1 cellular context compared by ENCODE assay signal in genomic region chr17:44556114-44556853, GRCh38.
TF ChIP-seq lines count a peak whose summit lies in the region.

No MANE protein-coding gene starts in this region.

TF ChIP-seq in H1, 55 proteins besides CTCF, POLR2A, EP300 and RAD21 (continued from another document):
- TF ChIP-seq ATF2 (IDR thresholded peaks at IDR 0.05; ENCODE audit: low read length): peak; percentile 11; the same call in 1 of the 2 replicates
- TF ChIP-seq PHF8 (conservative IDR thresholded peaks at IDR 0.05; ENCODE audit: low read depth, low read length): no peak
- 0 out of 2 replicates have a peak, but pooled peaks have one; percentile 37 for TF ChIP-seq SUZ12 (IDR thresholded peaks at IDR 0.05; ENCODE audit: low read length)
- TF ChIP-seq GTF2F1 (IDR thresholded peaks at IDR 0.05; ENCODE audit: borderline replicate concordance, low read depth, low read length): 0 out of 2 replicates have a peak, but pooled peaks have one; percentile 39
- TF ChIP-seq BACH1 (IDR thresholded peaks at IDR 0.05; ENCODE audit: low read length): no peak
- no peak for TF ChIP-seq HDAC6 (IDR thresholded peaks at IDR 0.05; ENCODE audit: low read depth, low read length)
- peak; percentile 3; the same call in 1 of the 2 replicates for TF ChIP-seq JUND (IDR thresholded peaks at IDR 0.05; ENCODE audit: low read length)
- 0 out of 2 replicates have a peak, but pooled peaks have one; percentile 54 for TF ChIP-seq MAX (IDR thresholded peaks at IDR 0.05)
- peak; percentile 97 for TF ChIP-seq NANOG (IDR thresholded peaks at IDR 0.05; ENCODE audit: insufficient read depth, low read depth, low read length, poor library complexity, severe bottlenecking)
- TF ChIP-seq ASH2L (IDR thresholded peaks at IDR 0.05; ENCODE audit: low read length): peak; percentile 57
- TF ChIP-seq SIN3A (conservative IDR thresholded peaks at IDR 0.05 in 1 of 2, IDR thresholded peaks at IDR 0.05 in 1 of 2; ENCODE audit: low read depth in 1 of 2, low read length in 2 of 2): peak in 1 of 2 experiments; percentile 59; a peak in 2 of 4 replicates
- TF ChIP-seq CHD7 (IDR thresholded peaks at IDR 0.05; ENCODE audit: insufficient replicate concordance, low read length): no peak
- peak; percentile 22; the same call in 1 of the 2 replicates for TF ChIP-seq TBP (IDR thresholded peaks at IDR 0.05; ENCODE audit: low read depth, low read length)
- TF ChIP-seq RBBP5 (IDR thresholded peaks at IDR 0.05; ENCODE audit: borderline replicate concordance, low read depth, low read length): peak; percentile 58; the same call in 1 of the 2 replicates
- peak in 1 of 2 experiments; percentile 34; a peak in 1 of 4 replicates for TF ChIP-seq HDAC2 (IDR thresholded peaks at IDR 0.05; ENCODE audit: borderline replicate concordance in 1 of 2, low read depth in 2 of 2, low read length in 2 of 2)
- 0 out of 2 replicates have a peak, but pooled peaks have one; percentile 5 for TF ChIP-seq CREB1 (IDR thresholded peaks at IDR 0.05)
- TF ChIP-seq SAP30 (IDR thresholded peaks at IDR 0.05; ENCODE audit: insufficient read depth, insufficient replicate concordance, low read length): no peak
- no peak for TF ChIP-seq RXRA (IDR thresholded peaks at IDR 0.05; ENCODE audit: insufficient read depth, low read depth, low read length)
TF ChIP-seq in H1: peak in this region for 16.
